ENCODE assay signal across 16 cellular contexts in genomic region chr2:113703404-113704299, GRCh38. TPM values are rescaled to one million over a fixed set of nuclear protein-coding genes. Genes with fewer than 3 reads are reported as not detected.
DNase-seq lines count a peak whose midpoint lies in the region; ATAC-seq and TF ChIP-seq lines count a peak whose summit lies in the region.
"Had no signal": no experiment of that assay in that cellular context is flagged by ENCODE, and none has a peak within 500 bp of the region (broad histone marks: within the 10 kb centered on the region; RNA-seq: fewer than 3 reads in every experiment).

No MANE protein-coding gene starts in this region.

- DNase-seq in COR-L47 (lab: John Stamatoyannopoulos, UW) (peak; percentile 38), NCI-H146 treated with DMSO at 0.1 percent for 48 hours (lab: John Stamatoyannopoulos, UW; ENCODE audit: unreplicated experiment) (peak; percentile 16), G401 (ENCODE audit: low spot score) (no peak)
- DNase-seq in effector CD4-positive, alpha-beta T cell, result no peak
- no peak for DNase-seq in stimulated activated CD4-positive, alpha-beta T cell treated with anti-CD3 and anti-CD28 coated beads, Interleukin-2, amount 100 ng/mL, for 48 hours
- DNase-seq: activated CD8-positive, alpha-beta T cell treated with anti-CD3 and anti-CD28 coated beads, Interleukin-2, amount 10 ng/mL, durations not matched to agents 7 days and 5 days; adrenal gland; NCI-H510A treated with DMSO at 0.1 percent for 48 hours; OCI-M1; T-helper 9 cell; trophoblast cell had no signal

- no peaks in the 10 kb centered on the region for H3K9me3 Mint-ChIP-seq in activated T-helper 17 cell treated with anti-CD3 and anti-CD28 coated beads, Interleukin-2, amount 50 U/mL, for 72 hours
- H3K9me3 Mint-ChIP-seq in nephron, result peaks cover 7% of the 10 kb centered on the region
- H3K9me3 Mint-ChIP-seq: stimulated activated effector memory CD8-positive, alpha-beta T cell treated with anti-CD3 and anti-CD28 coated beads, Interleukin-12 subunit alpha, Interleukin-12 subunit beta, amount 100 ng/mL, for 72 hours had no signal

- peaks cover 16% of the 10 kb centered on the region for H3K4me1 Mint-ChIP-seq in activated T-helper 17 cell treated with anti-CD3 and anti-CD28 coated beads, Interleukin-2, amount 50 U/mL, for 72 hours
- H3K4me1 Mint-ChIP-seq in nephron, result peaks cover 18% of the 10 kb centered on the region

- no peak overlapping the region for H3K4me3 Mint-ChIP-seq in activated T-helper 17 cell treated with anti-CD3 and anti-CD28 coated beads, Interleukin-2, amount 50 U/mL, for 72 hours
- H3K4me3 Mint-ChIP-seq in nephron, result peak overlapping the region; percentile 2 to 28 (median 22)
- H3K4me3 Mint-ChIP-seq: activated CD8-positive, alpha-beta T cell treated with anti-CD3 and anti-CD28 coated beads, Interleukin-2, amount 10 ng/mL, durations not matched to agents 7 days and 5 days; activated T-helper 1 cell treated with anti-CD3 and anti-CD28 coated beads, Interleukin-12 subunit alpha, Interleukin-12 subunit beta, Interleukin-2, Interleukin-4 antibody, amounts not matched to agents 30 ng/mL and 10 ng/mL and 1 ng/mL, durations not matched to agents 14 hours and 24 hours and 36 hours; stimulated activated effector memory CD8-positive, alpha-beta T cell treated with anti-CD3 and anti-CD28 coated beads, Interleukin-12 subunit alpha, Interleukin-12 subunit beta, amount 100 ng/mL, for 72 hours had no signal

- peak overlapping the region; percentile 64 for H3K27ac Mint-ChIP-seq in activated T-helper 17 cell treated with anti-CD3 and anti-CD28 coated beads, Interleukin-2, amount 50 U/mL, for 72 hours
- peak overlapping the region; percentile 64 to 87 (median 84) for H3K27ac Mint-ChIP-seq in nephron
- H3K27ac Mint-ChIP-seq: activated CD8-positive, alpha-beta T cell treated with anti-CD3 and anti-CD28 coated beads, Interleukin-2, amount 10 ng/mL, durations not matched to agents 7 days and 5 days; activated T-helper 1 cell treated with anti-CD3 and anti-CD28 coated beads, Interleukin-12 subunit alpha, Interleukin-12 subunit beta, Interleukin-2, Interleukin-4 antibody, amounts not matched to agents 30 ng/mL and 10 ng/mL and 1 ng/mL, durations not matched to agents 14 hours and 24 hours and 36 hours; stimulated activated effector memory CD8-positive, alpha-beta T cell treated with anti-CD3 and anti-CD28 coated beads, Interleukin-12 subunit alpha, Interleukin-12 subunit beta, amount 100 ng/mL, for 72 hours had no signal

- H3K36me3 Mint-ChIP-seq in activated T-helper 17 cell treated with anti-CD3 and anti-CD28 coated beads, Interleukin-2, amount 50 U/mL, for 72 hours (ENCODE audit: low read depth), result no peaks in the 10 kb centered on the region
- H3K36me3 Mint-ChIP-seq in nephron (ENCODE audit: low read depth), result peaks cover 8% of the 10 kb centered on the region

- in situ Hi-C loops in G401 (cut with HindIII; ENCODE audit: low sequenced_read_pairs), result no loop called here

- ATAC-seq in activated T-helper 17 cell treated with anti-CD3 and anti-CD28 coated beads, Interleukin-2, amount 50 U/mL, for 72 hours (replicated peaks), result no peak
- ATAC-seq in HG03565 (IDR thresholded peaks at IDR 0.05; ENCODE audit: unreplicated experiment), result no peak
- ATAC-seq: activated CD8-positive, alpha-beta T cell treated with anti-CD3 and anti-CD28 coated beads, Interleukin-2, amount 10 ng/mL, durations not matched to agents 7 days and 5 days; stimulated activated effector memory CD8-positive, alpha-beta T cell treated with anti-CD3 and anti-CD28 coated beads, Interleukin-12 subunit alpha, Interleukin-12 subunit beta, amount 100 ng/mL, for 72 hours had no signal

- TF ChIP-seq CTCF in nephron (IDR thresholded peaks at IDR 0.05; ENCODE audit: unreplicated experiment in 3 of 3), result no peak

- H3K27me3 Mint-ChIP-seq in activated T-helper 17 cell treated with anti-CD3 and anti-CD28 coated beads, Interleukin-2, amount 50 U/mL, for 72 hours, result no peaks in the 10 kb centered on the region
- no peaks in the 10 kb centered on the region for H3K27me3 Mint-ChIP-seq in nephron (ENCODE audit: low read depth)

RNA-seq across cellular contexts. Expression of gene SLC35F5, which starts 52.8 kb away (rescaled TPM):
- 10 to 100 TPM; 23.8 to 35.8 TPM for total RNA-seq in activated T-helper 17 cell treated with anti-CD3 and anti-CD28 coated beads, Interleukin-2, amount 50 U/mL, for 72 hours
- 57.5 and 116 TPM in 2 replicates for total RNA-seq in G401 (2014; rRNA removed; shearing (Covaris generic))

Comparison
In these comparisons a context has a peak if more than half of its experiments do, and no peak if none do; other contexts are left out.
1. DNase-seq: peak in COR-L47 (single experiment) and NCI-H146 treated with DMSO at 0.1 percent for 48 hours (single experiment); none in G401 (single experiment), effector CD4-positive, alpha-beta T cell (single experiment) and stimulated activated CD4-positive, alpha-beta T cell treated with anti-CD3 and anti-CD28 coated beads, Interleukin-2, amount 100 ng/mL, for 48 hours (0 of 2).